ENCODE assay signal across 17 cellular contexts in the genomic region with DNA sequence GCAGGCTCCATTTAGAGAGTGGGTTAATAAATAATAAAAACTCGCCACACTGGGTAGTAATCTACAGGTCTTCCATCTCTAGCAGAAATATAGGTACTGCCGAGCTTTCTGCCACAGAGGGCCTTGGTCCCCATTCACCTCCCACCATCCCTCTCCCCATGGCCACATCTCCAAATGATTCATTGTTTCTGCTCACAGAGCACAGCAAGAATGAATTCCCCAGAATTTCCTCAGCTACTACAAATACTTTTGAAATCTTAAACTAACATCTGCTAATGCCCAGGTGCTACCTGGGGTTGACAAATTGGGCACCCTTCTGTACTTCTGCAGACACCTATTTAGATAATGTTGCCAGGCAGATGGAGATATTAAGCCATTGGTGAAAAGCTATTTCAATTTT. TPM values are rescaled to one million over a fixed set of nuclear protein-coding genes. Genes with fewer than 3 reads are reported as not detected.
DNase-seq lines count a peak whose midpoint lies in the region; ATAC-seq, FAIRE-seq and TF ChIP-seq lines count a peak whose summit lies in the region.
"Had no signal": no experiment of that assay in that cellular context is flagged by ENCODE, and none has a peak within 500 bp of the region (broad histone marks: within the 10 kb centered on the region; RNA-seq: fewer than 3 reads in every experiment).

No MANE protein-coding gene starts in this region.

- H3K27me3 ChIP-seq in astrocyte (ENCODE audit: insufficient read depth, low read length) (no peaks in the 10 kb centered on the region), gastroesophageal sphincter (no peaks in the 10 kb centered on the region)
- H3K27me3 ChIP-seq: BLaER1 treated with 17β-estradiol and CSF1 and Interleukin-3, amounts not matched to agents 10 nM and 100 nM had no signal

- ATAC-seq in stimulated activated naive CD8-positive, alpha-beta T cell treated with anti-CD3 and anti-CD28 coated beads, Interleukin-15, Interleukin-2, amounts not matched to agents 100 U/mL and 50 U/mL, for 24 hours = peak; percentile 51
- ATAC-seq in stimulated activated naive CD8-positive, alpha-beta T cell treated with anti-CD3 and anti-CD28 coated beads, Interleukin-15, amount 100 ng/mL, for 72 hours = no peak
- ATAC-seq in gastroesophageal sphincter = no peak
- ATAC-seq: Panc1 had no signal

- H3K27ac ChIP-seq in astrocyte (ENCODE audit: low read depth, low read length) = no peak overlapping the region
- no peak overlapping the region for H3K27ac ChIP-seq in gastroesophageal sphincter
- H3K27ac ChIP-seq: BLaER1 treated with 17β-estradiol and CSF1 and Interleukin-3, amounts not matched to agents 10 nM and 100 nM had no signal

- TF ChIP-seq POLR2A in gastroesophageal sphincter (IDR thresholded peaks at IDR 0.05) = no peak

- H3K79me2 ChIP-seq in astrocyte (ENCODE audit: insufficient read depth, low read length) = no peaks in the 10 kb centered on the region

- no peak for FAIRE-seq in astrocyte (lab: Jason Lieb, UNC)
- FAIRE-seq: H1 had no signal

- H3K36me3 ChIP-seq in astrocyte (ENCODE audit: insufficient read depth, low read length) = no peaks in the 10 kb centered on the region
- no peaks in the 10 kb centered on the region for H3K36me3 ChIP-seq in gastroesophageal sphincter
- H3K36me3 ChIP-seq: BLaER1 treated with 17β-estradiol and CSF1 and Interleukin-3, amounts not matched to agents 10 nM and 100 nM had no signal

- H4K20me1 ChIP-seq in astrocyte (ENCODE audit: insufficient read depth, low read length) = no peaks in the 10 kb centered on the region
- H4K20me1 ChIP-seq: BLaER1 treated with 17β-estradiol and CSF1 and Interleukin-3, amounts not matched to agents 10 nM and 100 nM had no signal

- H3K9me3 Mint-ChIP-seq in activated CD4-positive, alpha-beta T cell treated with anti-CD3 and anti-CD28 coated beads, Interleukin-2, amount 10 ng/mL, durations not matched to agents 24 days and 14 days = no peaks in the 10 kb centered on the region
- no peaks in the 10 kb centered on the region for H3K9me3 Mint-ChIP-seq in stimulated activated naive CD8-positive, alpha-beta T cell treated with anti-CD3 and anti-CD28 coated beads, Interleukin-15, amount 100 ng/mL, for 72 hours
- H3K9me3 Mint-ChIP-seq in astrocyte (ENCODE audit: unreplicated experiment) = no peaks in the 10 kb centered on the region
- H3K9me3 Mint-ChIP-seq in endothelial cell (ENCODE audit: unreplicated experiment) = no peaks in the 10 kb centered on the region
- H3K9me3 Mint-ChIP-seq: CD8-positive, alpha-beta memory T cell; IgD-negative memory B cell had no signal

- intact Hi-C loops in activated CD4-positive, alpha-beta T cell treated with anti-CD3 and anti-CD28 coated beads, Interleukin-2, amount 10 ng/mL, durations not matched to agents 24 days and 14 days (cut with micrococcal nuclease) = loop anchor here (1.0 kb wide), 1 partner anchor 23 kb away; no protein-coding TSS in a partner anchor

- no peaks in the 10 kb centered on the region for H3K9me3 ChIP-seq in astrocyte (ENCODE audit: insufficient read depth, low read depth, low read length)
- no peaks in the 10 kb centered on the region for H3K9me3 ChIP-seq in gastroesophageal sphincter
- H3K9me3 ChIP-seq: BLaER1 treated with 17β-estradiol and CSF1 and Interleukin-3, amounts not matched to agents 10 nM and 100 nM had no signal

- TF ChIP-seq CTCF in astrocyte (IDR thresholded peaks at IDR 0.05; ENCODE audit: insufficient read depth, low read depth, low read length) (no peak), endothelial cell (IDR thresholded peaks at IDR 0.05; ENCODE audit: unreplicated experiment) (no peak), gastroesophageal sphincter (IDR thresholded peaks at IDR 0.05) (no peak)

- peak overlapping the region; percentile 77 for H3K27ac Mint-ChIP-seq in activated CD4-positive, alpha-beta T cell treated with anti-CD3 and anti-CD28 coated beads, Interleukin-2, amount 10 ng/mL, durations not matched to agents 24 days and 14 days
- H3K27ac Mint-ChIP-seq in stimulated activated naive CD8-positive, alpha-beta T cell treated with anti-CD3 and anti-CD28 coated beads, Interleukin-15, amount 100 ng/mL, for 72 hours = peak overlapping the region in 1 of 2 donors; percentile 52
- peak overlapping the region; percentile 27 for H3K27ac Mint-ChIP-seq in astrocyte (ENCODE audit: unreplicated experiment)
- H3K27ac Mint-ChIP-seq in endothelial cell (ENCODE audit: unreplicated experiment) = no peak overlapping the region
- H3K27ac Mint-ChIP-seq: IgD-negative memory B cell had no signal

- H3K36me3 Mint-ChIP-seq in activated CD4-positive, alpha-beta T cell treated with anti-CD3 and anti-CD28 coated beads, Interleukin-2, amount 10 ng/mL, durations not matched to agents 24 days and 14 days (ENCODE audit: low read depth) = peaks cover 6% of the 10 kb centered on the region
- H3K36me3 Mint-ChIP-seq in astrocyte (ENCODE audit: low read depth, unreplicated experiment) (no peaks in the 10 kb centered on the region), endothelial cell (ENCODE audit: low read depth, unreplicated experiment) (no peaks in the 10 kb centered on the region)
- H3K36me3 Mint-ChIP-seq: IgD-negative memory B cell had no signal

- H3K4me3 Mint-ChIP-seq in activated CD4-positive, alpha-beta T cell treated with anti-CD3 and anti-CD28 coated beads, Interleukin-2, amount 10 ng/mL, durations not matched to agents 24 days and 14 days = peak overlapping the region; percentile 25
- H3K4me3 Mint-ChIP-seq in stimulated activated naive CD8-positive, alpha-beta T cell treated with anti-CD3 and anti-CD28 coated beads, Interleukin-15, amount 100 ng/mL, for 72 hours = peak overlapping the region in 1 of 2 donors; percentile 55
- H3K4me3 Mint-ChIP-seq in astrocyte (ENCODE audit: unreplicated experiment) = no peak overlapping the region
- no peak overlapping the region for H3K4me3 Mint-ChIP-seq in endothelial cell (ENCODE audit: unreplicated experiment)
- H3K4me3 Mint-ChIP-seq: IgD-negative memory B cell had no signal

- no peak overlapping the region for H3K9ac ChIP-seq in astrocyte (ENCODE audit: low read length)
- H3K9ac ChIP-seq: BLaER1 treated with 17β-estradiol and CSF1 and Interleukin-3, amounts not matched to agents 10 nM and 100 nM had no signal

- 80 to 83% methylated on average over 2 of the region's 2 CpGs for WGBS in gastroesophageal sphincter (ENCODE audit: low coverage in 1 of 2), 2 donors

- H3K4me2 ChIP-seq in astrocyte (ENCODE audit: low read length) = no peak overlapping the region
- H3K4me2 ChIP-seq: BLaER1 treated with 17β-estradiol and CSF1 and Interleukin-3, amounts not matched to agents 10 nM and 100 nM had no signal

- peaks cover 27% of the 10 kb centered on the region for H3K4me1 Mint-ChIP-seq in activated CD4-positive, alpha-beta T cell treated with anti-CD3 and anti-CD28 coated beads, Interleukin-2, amount 10 ng/mL, durations not matched to agents 24 days and 14 days
- peaks cover 40% of the 10 kb centered on the region for H3K4me1 Mint-ChIP-seq in stimulated activated naive CD8-positive, alpha-beta T cell treated with anti-CD3 and anti-CD28 coated beads, Interleukin-15, amount 100 ng/mL, for 72 hours
- H3K4me1 Mint-ChIP-seq in astrocyte (ENCODE audit: low read depth, unreplicated experiment) = no peaks in the 10 kb centered on the region
- peaks cover 3% of the 10 kb centered on the region for H3K4me1 Mint-ChIP-seq in endothelial cell (ENCODE audit: unreplicated experiment)

- no peak for DNase-seq in activated CD4-positive, alpha-beta T cell treated with anti-CD3 and anti-CD28 coated beads, Interleukin-2, amount 10 ng/mL, durations not matched to agents 24 days and 14 days
- DNase-seq in activated CD4-positive, alpha-beta T cell treated with anti-CD3 and anti-CD28 coated beads, Interleukin-2, amount 50 U/mL, for 48 hours = no peak
- no peak for DNase-seq in stimulated activated naive CD8-positive, alpha-beta T cell treated with anti-CD3 and anti-CD28 coated beads, Interleukin-15, Interleukin-2, amounts not matched to agents 100 U/mL and 50 U/mL, for 24 hours
- DNase-seq in stimulated activated naive CD8-positive, alpha-beta T cell treated with anti-CD3 and anti-CD28 coated beads, Interleukin-15, amount 100 ng/mL, for 72 hours = no peak
- DNase-seq in astrocyte (ENCODE audit: low read depth) = no peak
- no peak for DNase-seq in endothelial cell (ENCODE audit: low spot score)
- DNase-seq: CD8-positive, alpha-beta memory T cell; Karpas-422; NCI-H1048; NCI-H1436; NCI-H2029 treated with DMSO at 0.1 percent for 48 hours; NCI-H446 treated with DMSO at 0.1 percent for 48 hours had no signal

- H3K4me3 ChIP-seq in astrocyte (ENCODE audit: insufficient read depth, low read depth, low read length) (no peak overlapping the region), gastroesophageal sphincter (no peak overlapping the region)
- H3K4me3 ChIP-seq: BLaER1 treated with 17β-estradiol and CSF1 and Interleukin-3, amounts not matched to agents 10 nM and 100 nM had no signal

- no peaks in the 10 kb centered on the region for H3K27me3 Mint-ChIP-seq in activated CD4-positive, alpha-beta T cell treated with anti-CD3 and anti-CD28 coated beads, Interleukin-2, amount 10 ng/mL, durations not matched to agents 24 days and 14 days
- no peaks in the 10 kb centered on the region for H3K27me3 Mint-ChIP-seq in stimulated activated naive CD8-positive, alpha-beta T cell treated with anti-CD3 and anti-CD28 coated beads, Interleukin-15, amount 100 ng/mL, for 72 hours
- no peaks in the 10 kb centered on the region for H3K27me3 Mint-ChIP-seq in astrocyte (ENCODE audit: low read depth, unreplicated experiment)
- H3K27me3 Mint-ChIP-seq in endothelial cell (ENCODE audit: unreplicated experiment) = no peaks in the 10 kb centered on the region
- H3K27me3 Mint-ChIP-seq: IgD-negative memory B cell had no signal

- no peak overlapping the region for H2AFZ ChIP-seq in astrocyte (ENCODE audit: low read depth, low read length)

- H3K4me1 ChIP-seq in astrocyte (ENCODE audit: insufficient read depth, low read length) (no peaks in the 10 kb centered on the region), gastroesophageal sphincter (no peaks in the 10 kb centered on the region)

- TF ChIP-seq EP300 in gastroesophageal sphincter (IDR thresholded peaks at IDR 0.05) = no peak

RNA-seq across cellular contexts. Expression of a gene that starts 5.1 kb away (rescaled TPM):
- 13.2 and 13.4 TPM in 2 replicates for total RNA-seq in activated CD4-positive, alpha-beta T cell treated with anti-CD3 and anti-CD28 coated beads, Interleukin-2, amount 10 ng/mL, durations not matched to agents 24 days and 14 days
- total RNA-seq in astrocyte = 0.24 and 0.36 TPM in 2 replicates
- total RNA-seq in endothelial cell (ENCODE audit: unreplicated experiment) = 0.46 TPM
- 1 to 10 TPM in 1 of 4 donors, under 1 TPM in 3; 0.40 to 1.1 (median 0.67) TPM for total RNA-seq in gastroesophageal sphincter
